Comparison of ENCODE assay signal across 8 cellular contexts in genomic region chr5:133111299-133111698, GRCh38. TPM values are rescaled to one million over a fixed set of nuclear protein-coding genes. Genes with fewer than 3 reads are reported as not detected.
DNase-seq lines count a peak whose midpoint lies in the region; ATAC-seq and TF ChIP-seq lines count a peak whose summit lies in the region.

No MANE protein-coding gene starts in this region.

- no peak for TF ChIP-seq POLR2A in GM18505 (IDR thresholded peaks at IDR 0.05; ENCODE audit: borderline replicate concordance, extremely low read depth, insufficient read depth, insufficient read length)

- H3K36me3 Mint-ChIP-seq in HFFc6 (ENCODE audit: low read depth), result 0 out of 2 replicates have a peak, but pooled peaks cover 5% of the 10 kb centered on the region

- DNase-seq in DMS 273 (lab: John Stamatoyannopoulos, UW; ENCODE audit: unreplicated experiment) (peak; percentile 92), HFFc6 (peak; percentile 70), NCI-H510A (lab: John Stamatoyannopoulos, UW) (peak; percentile 16), cerebellar cortex (ENCODE audit: low spot score) (peak; percentile 88), left colon (peak; percentile 66 to 89)
- peak; percentile 75 to 79 for DNase-seq in activated CD4-positive, alpha-beta T cell treated with anti-CD3 and anti-CD28 coated beads for 24 hours (ENCODE audit: low read depth in 2 of 2)
- DNase-seq in stimulated activated CD4-positive, alpha-beta T cell treated with anti-CD3 and anti-CD28 coated beads, Interleukin-2, amount 100 ng/mL, for 48 hours, result peak; percentile 82 to 85

- H3K4me3 Mint-ChIP-seq in HFFc6, result no peak overlapping the region

- no peak overlapping the region; the same call in 1 of the 2 replicates for H3K27ac Mint-ChIP-seq in HFFc6

- peak; percentile 97 for TF ChIP-seq CTCF in HFFc6 (IDR thresholded peaks at IDR 0.05)

- no peaks in the 10 kb centered on the region for H3K9me3 Mint-ChIP-seq in HFFc6

- peaks cover 34% of the 10 kb centered on the region for H3K4me1 Mint-ChIP-seq in HFFc6 (ENCODE audit: low read depth)

- ATAC-seq in left colon (peak; percentile 85), GM18505 (IDR thresholded peaks at IDR 0.05; ENCODE audit: unreplicated experiment) (no peak)

- intact Hi-C loops in left colon (cut with DNase I, micrococcal nuclease), result loop anchor here in 1 of 2 donors (5.0 to 10.0 kb wide), 2 partner anchors 176 to 344 kb away; no protein-coding TSS in a partner anchor

- peaks cover 10% of the 10 kb centered on the region for H3K27me3 Mint-ChIP-seq in HFFc6 (ENCODE audit: insufficient read depth)

RNA-seq across cellular contexts. Expression of gene HSPA4, which starts 59.5 kb away (rescaled TPM):
- total RNA-seq in HFFc6 (2021; fragmentation: NEBNext Ultra II Directional; extraction: Animal tissue kit (Norgen Biotek cat#: 25700)), result 100 to 1,000 TPM; 181 to 235 (median 214) TPM
- 10 to 100 TPM; 71.6 to 80.1 TPM for total RNA-seq in left colon

Comparison
In these comparisons a context has a peak if more than half of its experiments do, and no peak if none do; other contexts are left out.
1. DNase-seq: peak in every context shown above with its lines; median percentile 92 in DMS 273; 88 in cerebellar cortex; 84 in stimulated activated CD4-positive, alpha-beta T cell treated with anti-CD3 and anti-CD28 coated beads, Interleukin-2, amount 100 ng/mL, for 48 hours; 78 in left colon; 77 in activated CD4-positive, alpha-beta T cell treated with anti-CD3 and anti-CD28 coated beads for 24 hours; 70 in HFFc6; 16 in NCI-H510A.